In genomic region chr18:45357681-45358470, GRCh38 we compare ENCODE assay signal across 17 cellular contexts.
A peak's percentile ranks its signal among the peaks of the same experiment; 100 is the strongest.
DNase-seq lines count a peak whose midpoint lies in the region; ATAC-seq, FAIRE-seq and TF ChIP-seq lines count a peak whose summit lies in the region.
"Had no signal": no experiment of that assay in that cellular context is flagged by ENCODE, and none has a peak within 500 bp of the region (broad histone marks: within the 10 kb centered on the region; RNA-seq: fewer than 3 reads in every experiment).

No MANE protein-coding gene starts in this region.

- H3K4me3 ChIP-seq in Caco-2 (ENCODE audit: low read depth, low read length) (no peak overlapping the region), body of pancreas (no peak overlapping the region), pancreas (no peak overlapping the region), gastroesophageal sphincter (no peak overlapping the region)
- H3K4me3 ChIP-seq: SJSA1 had no signal

- no peak overlapping the region for H3K4me3 Mint-ChIP-seq in Caco-2 (ENCODE audit: unreplicated experiment)
- H3K4me3 Mint-ChIP-seq: activated T-helper 1 cell treated with anti-CD3 and anti-CD28 coated beads, Interleukin-12 subunit alpha, Interleukin-12 subunit beta, Interleukin-2, Interleukin-4 antibody, amounts not matched to agents 30 ng/mL and 10 ng/mL and 1 ng/mL, durations not matched to agents 14 hours and 24 hours and 36 hours; effector memory CD8-positive, alpha-beta T cell; IgD-negative memory B cell; T-helper 2 cell treated with Interferon-gamma antibody and Interleukin-4, amounts not matched to agents 5 μg/mL and 100 μg/mL, for 36 hours had no signal

- BruUV-seq in Caco-2 (replicated peaks; lab: Mats Ljungman, UMichigan), result no TSS peak

- peaks cover 6% of the 10 kb centered on the region for H3K36me3 Mint-ChIP-seq in Caco-2 (ENCODE audit: insufficient read depth, unreplicated experiment)
- H3K36me3 Mint-ChIP-seq: IgD-negative memory B cell had no signal

- no peak for TF ChIP-seq CTCF in Caco-2 (IDR thresholded peaks at IDR 0.05; ENCODE audit: insufficient read depth in 1 of 2, low read depth in 1 of 2, low read length in 1 of 2, severe bottlenecking in 1 of 2, unreplicated experiment in 1 of 2)
- no peak for TF ChIP-seq CTCF in body of pancreas (IDR thresholded peaks at IDR 0.05)
- TF ChIP-seq CTCF in pancreas (IDR thresholded peaks at IDR 0.05), result no peak
- TF ChIP-seq CTCF in RWPE1 (conservative IDR thresholded peaks at IDR 0.05; ENCODE audit: low read depth), result no peak
- no peak for TF ChIP-seq CTCF in gastroesophageal sphincter (IDR thresholded peaks at IDR 0.05)

- H3K27ac Mint-ChIP-seq in Caco-2 (ENCODE audit: unreplicated experiment), result peak overlapping the region; percentile 97
- H3K27ac Mint-ChIP-seq: activated T-helper 1 cell treated with anti-CD3 and anti-CD28 coated beads, Interleukin-12 subunit alpha, Interleukin-12 subunit beta, Interleukin-2, Interleukin-4 antibody, amounts not matched to agents 30 ng/mL and 10 ng/mL and 1 ng/mL, durations not matched to agents 14 hours and 24 hours and 36 hours; effector memory CD8-positive, alpha-beta T cell; IgD-negative memory B cell; T-helper 2 cell treated with Interferon-gamma antibody and Interleukin-4, amounts not matched to agents 5 μg/mL and 100 μg/mL, for 36 hours had no signal

- H3K9me3 ChIP-seq in Caco-2, result no peaks in the 10 kb centered on the region
- no peaks in the 10 kb centered on the region for H3K9me3 ChIP-seq in body of pancreas
- H3K9me3 ChIP-seq in pancreas, result no peaks in the 10 kb centered on the region
- no peaks in the 10 kb centered on the region for H3K9me3 ChIP-seq in gastroesophageal sphincter
- H3K9me3 ChIP-seq: SJSA1 had no signal

- H3K27me3 Mint-ChIP-seq in Caco-2 (ENCODE audit: insufficient read depth, unreplicated experiment), result no peaks in the 10 kb centered on the region

- POLR2A ChIA-PET in Caco-2 (lab: Charles Lee) (no interaction called here), RWPE1 (lab: Yijun Ruan, JAX; ENCODE audit: low non-redundant PET) (no interaction called here)

- peak overlapping the region in 3 of 4 donors; percentile 62 to 79 (median 76) for H3K27ac ChIP-seq in body of pancreas
- H3K27ac ChIP-seq in pancreas, result peak overlapping the region; percentile 18 to 70 (median 56)
- no peak overlapping the region for H3K27ac ChIP-seq in RWPE1
- no peak overlapping the region for H3K27ac ChIP-seq in gastroesophageal sphincter
- H3K27ac ChIP-seq: SJSA1 had no signal

- DNase-seq in Caco-2 (no peak), NCI-H446 (lab: John Stamatoyannopoulos, UW) (peak; percentile 9 to 38), body of pancreas (peak; percentile 19 to 56 (median 36)), pancreas (peak in 3 of 6 donors; percentile 26 to 42 (median 33)), D341Med (ENCODE audit: low spot score) (no peak), RWPE1 (ENCODE audit: low spot score) (no peak)
- DNase-seq: activated CD8-positive, alpha-beta memory T cell treated with anti-CD3 and anti-CD28 coated beads for 24 hours; effector memory CD8-positive, alpha-beta T cell; left ventricle myocardium superior; NCI-H1048; NCI-H2227 treated with DMSO at 0.1 percent for 48 hours had no signal

- 23 to 37% methylated on average over 5 of the region's 5 CpGs for WGBS in body of pancreas, 2 donors
- 22 to 29% methylated on average over 5 of the region's 5 CpGs for WGBS in pancreas, 2 donors
- WGBS in gastroesophageal sphincter (ENCODE audit: low coverage in 1 of 2), 2 donors, result 53 to 79% methylated on average over 2 to 3 of the region's 5 CpGs

- H3K9me3 Mint-ChIP-seq in Caco-2 (ENCODE audit: unreplicated experiment), result no peaks in the 10 kb centered on the region
- H3K9me3 Mint-ChIP-seq: activated T-helper 1 cell treated with anti-CD3 and anti-CD28 coated beads, Interleukin-12 subunit alpha, Interleukin-12 subunit beta, Interleukin-2, Interleukin-4 antibody, amounts not matched to agents 30 ng/mL and 10 ng/mL and 1 ng/mL, durations not matched to agents 14 hours and 24 hours and 36 hours; effector memory CD8-positive, alpha-beta T cell; T-helper 2 cell treated with Interferon-gamma antibody and Interleukin-4, amounts not matched to agents 5 μg/mL and 100 μg/mL, for 36 hours had no signal

- H3K27me3 ChIP-seq in Caco-2 (replicated peaks; ENCODE audit: control insufficient read depth, insufficient read depth, low read length) (no peaks in the 10 kb centered on the region), body of pancreas (no peaks in the 10 kb centered on the region), pancreas (no peaks in the 10 kb centered on the region), gastroesophageal sphincter (no peaks in the 10 kb centered on the region)
- H3K27me3 ChIP-seq: SJSA1 had no signal

- ATAC-seq in body of pancreas (peak; percentile 25), pancreas (peak; percentile 49 to 66 (median 56)), GM21367 (IDR thresholded peaks at IDR 0.05; ENCODE audit: unreplicated experiment) (no peak), gastroesophageal sphincter (no peak)
- ATAC-seq: effector memory CD8-positive, alpha-beta T cell; left ventricle myocardium superior had no signal

- peaks cover 26% of the 10 kb centered on the region for H3K4me1 ChIP-seq in Caco-2
- H3K4me1 ChIP-seq in body of pancreas, result peaks cover 53% of the 10 kb centered on the region
- H3K4me1 ChIP-seq in pancreas, result peaks cover 24 to 43% (median 42%) of the 10 kb centered on the region in 3 donors
- no peaks in the 10 kb centered on the region for H3K4me1 ChIP-seq in gastroesophageal sphincter
- H3K4me1 ChIP-seq: SJSA1 had no signal

- intact Hi-C loops in Caco-2 (cut with micrococcal nuclease; ENCODE audit: unreplicated experiment), result loop anchor here (2.0 to 10.0 kb wide), 2 partner anchors 25 to 563 kb away; no protein-coding TSS in a partner anchor
- intact Hi-C loops in body of pancreas (cut with DNase I), result no loop called here
- intact Hi-C loops in pancreas (cut with DNase I), result no loop called here

- TF ChIP-seq EP300 in gastroesophageal sphincter (IDR thresholded peaks at IDR 0.05), result no peak

- H3K4me1 Mint-ChIP-seq in Caco-2 (ENCODE audit: low read depth, unreplicated experiment), result peaks cover 31% of the 10 kb centered on the region
- H3K4me1 Mint-ChIP-seq: IgD-negative memory B cell had no signal

- H3K36me3 ChIP-seq in Caco-2 (ENCODE audit: control insufficient read depth, insufficient read depth, low read length) (no peaks in the 10 kb centered on the region), body of pancreas (replicated peaks in 1 of 2; ENCODE audit: insufficient read depth in 1 of 2, low read depth in 2 of 2) (no peaks in the 10 kb centered on the region), pancreas (no peaks in the 10 kb centered on the region), gastroesophageal sphincter (no peaks in the 10 kb centered on the region)
- H3K36me3 ChIP-seq: SJSA1 had no signal

- no peak for FAIRE-seq in pancreas (lab: Jason Lieb, UNC)

- CTCF ChIA-PET in Caco-2 (lab: Charles Lee), result no interaction called here
- CTCF ChIA-PET in RWPE1 (lab: Yijun Ruan, JAX), result no interaction called here

- TF ChIP-seq POLR2A in body of pancreas (IDR thresholded peaks at IDR 0.05), result no peak
- TF ChIP-seq POLR2A in gastroesophageal sphincter (IDR thresholded peaks at IDR 0.05), result no peak

Comparison
In these comparisons a context has a peak if more than half of its experiments do, and no peak if none do; other contexts are left out.
1. DNase-seq: peak in NCI-H446 (2 of 2) and body of pancreas (4 of 4); none in Caco-2 (0 of 2), D341Med (single experiment) and RWPE1 (single experiment).
2. ATAC-seq: peak in body of pancreas (single experiment) and pancreas (4 of 4); none in GM21367 (single experiment) and gastroesophageal sphincter (single experiment).
3. H3K27ac ChIP-seq: peak in body of pancreas (3 of 4) and pancreas (4 of 4); none in RWPE1 (single experiment) and gastroesophageal sphincter (0 of 4).